Comparison of ENCODE assay signal across 17 cellular contexts in genomic region chr13:39571502-39572092, GRCh38. TPM values are rescaled to one million over a fixed set of nuclear protein-coding genes. Genes with fewer than 3 reads are reported as not detected.
DNase-seq lines count a peak whose midpoint lies in the region; ATAC-seq and TF ChIP-seq lines count a peak whose summit lies in the region.
"Had no signal": no experiment of that assay in that cellular context is flagged by ENCODE, and none has a peak within 500 bp of the region (broad histone marks: within the 10 kb centered on the region; RNA-seq: fewer than 3 reads in every experiment).

No MANE protein-coding gene starts in this region.

- DNase-seq in RWPE2 (ENCODE audit: low spot score) (peak; percentile 26), heart left ventricle (peak; percentile 67 to 87 (median 76)), right atrium auricular region (ENCODE audit: low spot score) (no peak), sciatic nerve (ENCODE audit: low spot score) (no peak), hypothalamus (lab: John Stamatoyannopoulos, UW) (no peak)
- no peak for DNase-seq in stimulated activated CD4-positive, alpha-beta T cell treated with anti-CD3 and anti-CD28 coated beads, Interleukin-4, amount 100 ng/mL, for 24 hours
- DNase-seq: ACHN; BE2C; CD4-positive, alpha-beta memory T cell; DMS79; GM23248 had no signal

- no peak for ATAC-seq in RWPE2 (ENCODE audit: low read depth)
- peak; percentile 63 to 93 (median 91) for ATAC-seq in heart left ventricle
- peak; percentile 33 for ATAC-seq in sciatic nerve
- ATAC-seq in HG02763 (IDR thresholded peaks at IDR 0.05; ENCODE audit: unreplicated experiment), result no peak
- no peak for ATAC-seq in HG02981 (IDR thresholded peaks at IDR 0.05; ENCODE audit: unreplicated experiment)
- ATAC-seq: HCT116 had no signal

- whole genome bisulfite sequencing in heart left ventricle, 4 donors, result 46 to 62% (median 56%) methylated on average over 13 to 15 of the region's 15 CpGs

- H3K4me1 ChIP-seq in RWPE2 (ENCODE audit: insufficient read depth, poor library complexity, severe bottlenecking) (peaks cover 11% of the 10 kb centered on the region), heart left ventricle (peaks cover 0 to 54% (median 27%) of the 10 kb centered on the region in 12 donors), right atrium auricular region (peaks cover 0 to 24% of the 10 kb centered on the region in 2 donors)
- H3K4me1 ChIP-seq: BE2C had no signal

- no peaks in the 10 kb centered on the region for H3K27me3 ChIP-seq in RWPE2 (ENCODE audit: insufficient read depth, poor library complexity, severe bottlenecking)
- no peaks in the 10 kb centered on the region for H3K27me3 ChIP-seq in heart left ventricle
- H3K27me3 ChIP-seq in right atrium auricular region, result no peaks in the 10 kb centered on the region

- intact Hi-C loops in heart left ventricle (cut with DNase I), result loop anchor here in 4 of 10 donors (10.0 kb wide), 1 partner anchor 47 kb away; no protein-coding TSS in a partner anchor
- intact Hi-C loops in sciatic nerve (cut with DNase I), result no loop called here

- H3K27ac ChIP-seq in RWPE2 (ENCODE audit: poor library complexity, severe bottlenecking), result no peak overlapping the region
- peak overlapping the region; percentile 53 to 90 (median 82) for H3K27ac ChIP-seq in heart left ventricle
- H3K27ac ChIP-seq in right atrium auricular region, result peak overlapping the region; percentile 55 to 70
- H3K27ac ChIP-seq: C4-2B, GM23248 had no signal

- H3K4me3 ChIP-seq in RWPE2 (ENCODE audit: severe bottlenecking) (no peak overlapping the region), heart left ventricle (no peak overlapping the region), right atrium auricular region (no peak overlapping the region)
- H3K4me3 ChIP-seq: GM23248 had no signal

- H3K9me3 ChIP-seq in RWPE2 (ENCODE audit: severe bottlenecking) (no peaks in the 10 kb centered on the region), heart left ventricle (peaks cover 0 to 4% (median 0%) of the 10 kb centered on the region in 12 donors), right atrium auricular region (no peaks in the 10 kb centered on the region)
- H3K9me3 ChIP-seq: BE2C had no signal

- no peak for TF ChIP-seq POLR2A in heart left ventricle (IDR thresholded peaks at IDR 0.05)

- TF ChIP-seq CTCF in RWPE2 (IDR thresholded peaks at IDR 0.05; ENCODE audit: poor library complexity, severe bottlenecking) (no peak), heart left ventricle (IDR thresholded peaks at IDR 0.05) (no peak), right atrium auricular region (IDR thresholded peaks at IDR 0.05) (no peak)

- no peaks in the 10 kb centered on the region for H3K36me3 ChIP-seq in RWPE2 (ENCODE audit: low read depth)
- H3K36me3 ChIP-seq in heart left ventricle, result no peaks in the 10 kb centered on the region
- no peaks in the 10 kb centered on the region for H3K36me3 ChIP-seq in right atrium auricular region
- H3K36me3 ChIP-seq: BE2C had no signal

RNA-seq across cellular contexts. Expression of gene LHFPL6, which starts 31.4 kb away (rescaled TPM):
- total RNA-seq in heart left ventricle (10 to 100 TPM; 34.4 to 74.4 (median 55.3) TPM), right atrium auricular region (10 to 100 TPM; 39.0 to 57.2 TPM), sciatic nerve (146 TPM)
- polyA plus RNA-seq in heart left ventricle, result 10 to 100 TPM; 40.7 to 41.8 TPM
- total RNA-seq: CD4-positive, alpha-beta memory T cell; HT-29 had no signal
- polyA plus RNA-seq: IgD-negative memory B cell had no signal

Comparison
In these comparisons a context has a peak if more than half of its experiments do, and no peak if none do; other contexts are left out.
1. DNase-seq: peak in RWPE2 (single experiment) and heart left ventricle (5 of 5); none in right atrium auricular region (single experiment), sciatic nerve (single experiment), stimulated activated CD4-positive, alpha-beta T cell treated with anti-CD3 and anti-CD28 coated beads, Interleukin-4, amount 100 ng/mL, for 24 hours (single experiment) and hypothalamus (0 of 51).
2. ATAC-seq: peak in heart left ventricle (4 of 4) and sciatic nerve (single experiment); none in RWPE2 (single experiment), HG02763 (single experiment) and HG02981 (single experiment).